Comparison of ENCODE assay signal across 17 cellular contexts in the genomic region with DNA sequence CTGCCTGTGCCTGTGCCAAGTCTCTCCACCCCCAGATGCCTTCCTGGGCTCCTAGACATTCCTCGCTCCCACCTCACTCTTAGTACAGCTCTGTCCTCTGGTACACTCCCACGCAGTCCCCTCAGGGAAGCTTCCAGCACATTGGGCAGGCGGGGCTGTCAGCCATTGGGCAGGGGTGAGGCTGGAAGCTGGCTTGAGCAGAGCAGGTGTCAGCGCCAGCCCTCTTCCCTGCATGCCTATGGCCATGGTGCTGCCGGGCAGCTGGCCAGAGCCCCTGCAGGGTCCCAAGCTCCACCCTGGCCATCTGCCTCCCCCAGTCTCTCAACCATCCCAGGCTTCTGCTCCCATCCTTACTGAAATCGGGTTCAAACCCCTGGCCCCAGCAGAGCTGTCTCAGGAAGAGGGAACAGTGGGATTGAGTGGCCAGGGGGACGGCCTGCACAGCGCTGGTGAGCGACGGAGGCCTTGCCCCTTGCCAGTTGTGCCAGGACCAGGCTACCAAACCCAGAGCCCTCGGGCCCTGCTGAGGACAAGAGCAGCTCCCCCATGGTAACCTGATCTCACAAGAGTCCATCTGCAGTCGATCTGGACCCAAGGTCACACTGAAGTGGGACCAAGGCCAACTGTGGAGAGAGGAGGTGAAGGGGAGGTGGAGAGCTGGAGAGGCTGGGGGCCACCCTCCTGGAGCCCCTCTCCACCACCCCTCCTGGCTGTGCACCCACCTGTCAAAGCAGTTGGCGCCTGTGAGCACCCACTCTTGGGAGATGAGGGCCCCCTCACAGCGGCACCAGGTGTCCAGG. TPM values are rescaled to one million over a fixed set of nuclear protein-coding genes. Genes with fewer than 3 reads are reported as not detected.
A peak's percentile ranks its signal among the peaks of the same experiment; 100 is the strongest.
DNase-seq lines count a peak whose midpoint lies in the region; ATAC-seq and TF ChIP-seq lines count a peak whose summit lies in the region.
"Had no signal": no experiment of that assay in that cellular context is flagged by ENCODE, and none has a peak within 500 bp of the region (broad histone marks: within the 10 kb centered on the region; RNA-seq: fewer than 3 reads in every experiment).

No MANE protein-coding gene starts in this region.

- H3K36me3 ChIP-seq in BE2C, result no peaks in the 10 kb centered on the region
- H3K36me3 ChIP-seq: BLaER1 treated with 17β-estradiol and CSF1 and Interleukin-3, amounts not matched to agents 10 nM and 100 nM; brain microvascular endothelial cell; right atrium auricular region had no signal

- in situ Hi-C loops in G401 (cut with HindIII; ENCODE audit: low sequenced_read_pairs), result loop anchor here (5.0 kb wide), 1 partner anchor 92 kb away; no protein-coding TSS in a partner anchor

- no peaks in the 10 kb centered on the region for H3K27me3 ChIP-seq in BE2C
- H3K27me3 ChIP-seq: brain microvascular endothelial cell, right atrium auricular region had no signal

- no peak for TF ChIP-seq CTCF in chondrocyte (IDR thresholded peaks at IDR 0.05)
- no peak for TF ChIP-seq CTCF in BE2C (IDR thresholded peaks at IDR 0.05; ENCODE audit: low read depth, low read length)

- intact Hi-C loops in posterior cingulate gyrus (cut with DNase I), result loop anchor here (5.0 to 10.0 kb wide), 2 partner anchors 142 to 280 kb away; partner anchors contain the start of gene ALDH3A2

- H3K9me3 ChIP-seq in BE2C, result no peaks in the 10 kb centered on the region
- H3K9me3 ChIP-seq: BLaER1 treated with 17β-estradiol and CSF1 and Interleukin-3, amounts not matched to agents 10 nM and 100 nM; right atrium auricular region had no signal

- DNase-seq in G401 (ENCODE audit: low spot score), result peak; percentile 93
- DNase-seq in NCI-H524 (lab: John Stamatoyannopoulos, UW), result peak; percentile 84 to 90
- peak; percentile 85 for DNase-seq in chondrocyte (ENCODE audit: low spot score)
- peak in 8 of 10 donors; percentile 60 to 95 (median 78) for DNase-seq in posterior cingulate gyrus
- DNase-seq in activated naive CD4-positive, alpha-beta T cell treated with anti-CD3 and anti-CD28 coated beads, Interleukin-2, amount 50 U/mL, for 72 hours (ENCODE audit: low spot score in 2 of 2), result no peak
- no peak for DNase-seq in mesenteric fat pad (ENCODE audit: low spot score)
- no peak for DNase-seq in BE2C
- DNase-seq: activated CD8-positive, alpha-beta T cell treated with anti-CD3 and anti-CD28 coated beads for 36 hours; brain microvascular endothelial cell; effector memory CD8-positive, alpha-beta T cell; islet precursor cell; NCI-H2227 treated with DMSO at 0.1 percent for 48 hours; stimulated activated naive B cell treated with anti-CD40 and anti-IgM and Interleukin-4, amounts not matched to agents 10 μg/mL and 1 μg/mL and 100 μg/mL, for 72 hours; T-helper 9 cell had no signal

- H3K4me3 ChIP-seq in BE2C (ENCODE audit: low read depth, low read length), result no peak overlapping the region
- H3K4me3 ChIP-seq: BLaER1 treated with 17β-estradiol and CSF1 and Interleukin-3, amounts not matched to agents 10 nM and 100 nM; right atrium auricular region had no signal

- H3K4me3 Mint-ChIP-seq in chondrocyte (ENCODE audit: unreplicated experiment), result no peak overlapping the region
- H3K4me3 Mint-ChIP-seq: activated CD8-positive, alpha-beta T cell treated with anti-CD3 and anti-CD28 coated beads for 36 hours; effector memory CD8-positive, alpha-beta T cell; stimulated activated naive B cell treated with anti-CD40 and anti-IgM and Interleukin-4, amounts not matched to agents 10 μg/mL and 1 μg/mL and 100 μg/mL, for 72 hours had no signal

- no peaks in the 10 kb centered on the region for H3K27me3 Mint-ChIP-seq in chondrocyte (ENCODE audit: low read depth)

- ATAC-seq in activated naive CD4-positive, alpha-beta T cell treated with anti-CD3 and anti-CD28 coated beads, Interleukin-2, amount 50 U/mL, for 72 hours, result no peak
- ATAC-seq in GM18873 (IDR thresholded peaks at IDR 0.05; ENCODE audit: low FRiP score, unreplicated experiment), result no peak
- ATAC-seq: activated CD8-positive, alpha-beta T cell treated with anti-CD3 and anti-CD28 coated beads for 36 hours; effector memory CD8-positive, alpha-beta T cell; stimulated activated naive B cell treated with anti-CD40 and anti-IgM and Interleukin-4, amounts not matched to agents 10 μg/mL and 1 μg/mL and 100 μg/mL, for 72 hours had no signal

- no peaks in the 10 kb centered on the region for H3K36me3 Mint-ChIP-seq in chondrocyte (ENCODE audit: low read depth)
- H3K36me3 Mint-ChIP-seq in activated naive CD4-positive, alpha-beta T cell treated with anti-CD3 and anti-CD28 coated beads, Interleukin-2, amount 50 U/mL, for 72 hours, result no peaks in the 10 kb centered on the region
- H3K36me3 Mint-ChIP-seq: stimulated activated naive B cell treated with anti-CD40 and anti-IgM and Interleukin-4, amounts not matched to agents 10 μg/mL and 1 μg/mL and 100 μg/mL, for 72 hours had no signal

- peak overlapping the region; percentile 36 for H3K27ac Mint-ChIP-seq in chondrocyte (ENCODE audit: unreplicated experiment)
- no peak overlapping the region for H3K27ac Mint-ChIP-seq in activated naive CD4-positive, alpha-beta T cell treated with anti-CD3 and anti-CD28 coated beads, Interleukin-2, amount 50 U/mL, for 72 hours
- H3K27ac Mint-ChIP-seq: activated CD8-positive, alpha-beta T cell treated with anti-CD3 and anti-CD28 coated beads for 36 hours; effector memory CD8-positive, alpha-beta T cell; stimulated activated naive B cell treated with anti-CD40 and anti-IgM and Interleukin-4, amounts not matched to agents 10 μg/mL and 1 μg/mL and 100 μg/mL, for 72 hours had no signal

- H3K9me3 Mint-ChIP-seq in chondrocyte (ENCODE audit: low read depth), result no peaks in the 10 kb centered on the region
- no peaks in the 10 kb centered on the region for H3K9me3 Mint-ChIP-seq in activated naive CD4-positive, alpha-beta T cell treated with anti-CD3 and anti-CD28 coated beads, Interleukin-2, amount 50 U/mL, for 72 hours
- H3K9me3 Mint-ChIP-seq: activated CD8-positive, alpha-beta T cell treated with anti-CD3 and anti-CD28 coated beads for 36 hours; stimulated activated naive B cell treated with anti-CD40 and anti-IgM and Interleukin-4, amounts not matched to agents 10 μg/mL and 1 μg/mL and 100 μg/mL, for 72 hours had no signal

- H3K4me1 ChIP-seq in BE2C, result no peaks in the 10 kb centered on the region

- H3K4me1 Mint-ChIP-seq in chondrocyte (ENCODE audit: low read depth), result peaks cover 63% of the 10 kb centered on the region

RNA-seq across cellular contexts. Expression of gene B9D1, which starts 2.4 kb away (rescaled TPM):
- 50.5 and 94.6 TPM in 2 replicates for total RNA-seq in G401 (2014; rRNA removed; shearing (Covaris generic))
- total RNA-seq in chondrocyte (9.4 to 22.0 TPM (median 9.9 TPM) in 3 replicates), mesenteric fat pad (7.5 TPM)
- 1 to 10 TPM; 4.5 to 7.5 TPM for total RNA-seq in activated naive CD4-positive, alpha-beta T cell treated with anti-CD3 and anti-CD28 coated beads, Interleukin-2, amount 50 U/mL, for 72 hours
- polyA plus RNA-seq in BE2C (2012; ENCODE audit: insufficient read depth, insufficient read length, low read depth), result 4.8 TPM

RNA-seq across cellular contexts. Expression of gene MAPK7, which starts 13.4 kb away (rescaled TPM):
- total RNA-seq in G401 (2014; rRNA removed; shearing (Covaris generic)), result 1.2 and 5.1 TPM in 2 replicates
- 50.0 to 53.6 TPM (median 52.3 TPM) in 3 replicates for total RNA-seq in chondrocyte
- total RNA-seq in activated naive CD4-positive, alpha-beta T cell treated with anti-CD3 and anti-CD28 coated beads, Interleukin-2, amount 50 U/mL, for 72 hours, result 10 to 100 TPM in 1 of 2 donors, 1 to 10 TPM in 1; 9.1 to 33.4 TPM
- total RNA-seq in mesenteric fat pad, result 27.2 TPM
- polyA plus RNA-seq in BE2C (2012; ENCODE audit: insufficient read depth, insufficient read length, low read depth), result 28.1 TPM

RNA-seq across cellular contexts. Expression of gene MFAP4, which starts 22.1 kb away (rescaled TPM):
- total RNA-seq in G401 (2014; rRNA removed; shearing (Covaris generic)), result 0.31 TPM in 1 of 2 replicates, not detected in the other
- total RNA-seq in chondrocyte (307 to 312 TPM (median 310 TPM) in 3 replicates), mesenteric fat pad (96.7 TPM)
- not detected for total RNA-seq in activated naive CD4-positive, alpha-beta T cell treated with anti-CD3 and anti-CD28 coated beads, Interleukin-2, amount 50 U/mL, for 72 hours
- 80.5 TPM for polyA plus RNA-seq in BE2C (2012; ENCODE audit: insufficient read depth, insufficient read length, low read depth)

RNA-seq across cellular contexts. Expression of gene RNF112, which starts 46.1 kb away (rescaled TPM):
- 0.18 TPM in 1 of 2 replicates, not detected in the other for total RNA-seq in G401 (2014; rRNA removed; shearing (Covaris generic))
- total RNA-seq in chondrocyte (0.67 to 1.5 TPM (median 1.5 TPM) in 3 replicates), mesenteric fat pad (3.9 TPM)
- under 1 TPM; 0.71 to 0.84 TPM for total RNA-seq in activated naive CD4-positive, alpha-beta T cell treated with anti-CD3 and anti-CD28 coated beads, Interleukin-2, amount 50 U/mL, for 72 hours
- 30.6 TPM for polyA plus RNA-seq in BE2C (2012; ENCODE audit: insufficient read depth, insufficient read length, low read depth)

Comparison
In these comparisons a context has a peak if more than half of its experiments do, and no peak if none do; other contexts are left out.
1. DNase-seq: peak in G401 (single experiment), NCI-H524 (2 of 2), chondrocyte (single experiment) and posterior cingulate gyrus (8 of 10); none in activated naive CD4-positive, alpha-beta T cell treated with anti-CD3 and anti-CD28 coated beads, Interleukin-2, amount 50 U/mL, for 72 hours (0 of 2), mesenteric fat pad (single experiment) and BE2C (single experiment).
2. RNA of gene MFAP4, which starts 22.1 kb away (total RNA-seq): 307 to 312 TPM in chondrocyte and 96.7 TPM in mesenteric fat pad (single experiment); 0.31 TPM in G401 and not detected in activated naive CD4-positive, alpha-beta T cell treated with anti-CD3 and anti-CD28 coated beads, Interleukin-2, amount 50 U/mL, for 72 hours; every median in the first group is over 10 times any median in the second.